In genomic region chr2:33441235-33441810, GRCh38 we compare ENCODE assay signal across 7 cellular contexts. TPM values are rescaled to one million over a fixed set of nuclear protein-coding genes. Genes with fewer than 3 reads are reported as not detected.
A peak's percentile ranks its signal among the peaks of the same experiment; 100 is the strongest.
DNase-seq lines count a peak whose midpoint lies in the region; ATAC-seq and TF ChIP-seq lines count a peak whose summit lies in the region.

No MANE protein-coding gene starts in this region.

- intact Hi-C loops in lower lobe of right lung (cut with DNase I) = no loop called here

- peaks cover 19% of the 10 kb centered on the region for H3K4me1 ChIP-seq in lower lobe of right lung

- no peak overlapping the region for H3K4me3 ChIP-seq in lower lobe of right lung

- ATAC-seq in GM19372 (IDR thresholded peaks at IDR 0.05; ENCODE audit: low read depth, unreplicated experiment) = peak; percentile 80
- peak; percentile 61 to 69 for ATAC-seq in lower lobe of right lung

- DNase-seq in Daoy (ENCODE audit: low read depth) = peak; percentile 59
- DNase-seq in HT1080 (ENCODE audit: low read depth) = peak; percentile 55
- peak; percentile 21 for DNase-seq in SHP77 treated with DMSO at 0.1 percent for 48 hours (lab: John Stamatoyannopoulos, UW)
- DNase-seq in dermis microvascular lymphatic vessel endothelial cell (ENCODE audit: low read depth in 2 of 2) = peak; percentile 78 to 86
- DNase-seq in lower lobe of right lung = no peak
- no peak for DNase-seq in COLO668 (lab: John Stamatoyannopoulos, UW; ENCODE audit: unreplicated experiment)

- peak; percentile 65 for TF ChIP-seq CTCF in lower lobe of right lung (IDR thresholded peaks at IDR 0.05)

- H3K27me3 ChIP-seq in lower lobe of right lung (ENCODE audit: low read depth) = no peaks in the 10 kb centered on the region

- no peak overlapping the region for H3K27ac ChIP-seq in lower lobe of right lung

- H3K9me3 ChIP-seq in lower lobe of right lung = no peaks in the 10 kb centered on the region

- no peaks in the 10 kb centered on the region for H3K36me3 ChIP-seq in lower lobe of right lung

RNA-seq across cellular contexts. Expression of gene RASGRP3, which starts 35.1 kb away (rescaled TPM):
- total RNA-seq in Daoy (2014; rRNA removed; shearing (Covaris generic)) = 3.2 and 6.7 TPM in 2 replicates
- 0.84 and 2.1 TPM in 2 replicates for total RNA-seq in HT1080 (2014; rRNA removed; shearing (Covaris generic))
- 0.01 TPM in 2 replicates for polyA plus RNA-seq in HT1080 (2015; cell fraction: cytosol; rRNA removed)
- 0.09 and 0.13 TPM in 2 replicates for polyA plus RNA-seq in HT1080 (2015; cell fraction: nucleus; rRNA removed)
- total RNA-seq in dermis microvascular lymphatic vessel endothelial cell (184 and 191 TPM in 2 replicates), lower lobe of right lung (13.7 TPM)

Comparison
In these comparisons a context has a peak if more than half of its experiments do, and no peak if none do; other contexts are left out.
1. DNase-seq: peak in Daoy (single experiment), HT1080 (single experiment), SHP77 treated with DMSO at 0.1 percent for 48 hours (single experiment) and dermis microvascular lymphatic vessel endothelial cell (2 of 2); none in lower lobe of right lung (single experiment) and COLO668 (single experiment).
2. RNA of gene RASGRP3, which starts 35.1 kb away (total RNA-seq): 184 to 191 TPM in dermis microvascular lymphatic vessel endothelial cell; 13.7 TPM in lower lobe of right lung (single experiment), 3.2 to 6.7 TPM in Daoy and 0.84 to 2.1 TPM in HT1080; every median in the first group is over 10 times any median in the second.